Comparison of ENCODE assay signal across 8 cellular contexts in the genomic region with DNA sequence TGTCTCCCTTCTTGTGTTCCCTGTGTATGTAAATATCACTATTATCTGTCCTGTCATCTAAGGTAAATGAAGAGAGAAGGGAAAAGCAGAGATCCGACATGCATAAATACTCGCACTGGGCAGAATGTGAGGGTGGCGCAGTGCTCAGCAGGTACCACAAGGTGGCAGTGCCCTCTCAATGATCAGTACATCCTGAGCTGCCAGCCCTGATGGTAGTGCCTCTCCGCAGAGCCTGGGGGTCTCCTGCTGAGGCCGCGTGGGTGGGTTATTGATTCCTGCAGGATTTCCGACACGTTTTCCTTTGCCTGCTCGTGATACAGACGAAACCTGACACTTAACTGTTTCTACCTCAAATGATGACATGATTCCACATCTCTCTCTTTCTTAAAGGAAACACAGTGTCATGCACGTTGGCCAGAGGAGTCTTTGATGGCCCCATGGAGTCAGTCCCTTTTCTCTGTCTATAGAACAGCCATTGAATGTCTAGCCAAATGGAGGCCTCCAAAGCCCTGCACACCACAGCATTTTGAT. TPM values are rescaled to one million over a fixed set of nuclear protein-coding genes. Genes with fewer than 3 reads are reported as not detected.
DNase-seq lines count a peak whose midpoint lies in the region; TF ChIP-seq lines count a peak whose summit lies in the region.

No MANE protein-coding gene starts in this region.

- no peak overlapping the region for H3K23ac ChIP-seq in trophoblast cell (ENCODE audit: low read length)

- H3K4me3 ChIP-seq in trophoblast cell (ENCODE audit: low read depth, low read length), result no peak overlapping the region

- H3K27ac ChIP-seq in trophoblast cell (ENCODE audit: low read depth, low read length), result no peak overlapping the region

- no peak overlapping the region for H2BK120ac ChIP-seq in trophoblast cell (ENCODE audit: insufficient read depth, low read length, poor library complexity)

- no peak overlapping the region for H4K91ac ChIP-seq in trophoblast cell (ENCODE audit: low read depth, low read length)

- no peak overlapping the region for H2AFZ ChIP-seq in trophoblast cell (ENCODE audit: insufficient read depth, low read length, poor library complexity)

- no peak overlapping the region for H4K12ac ChIP-seq in trophoblast cell (ENCODE audit: low read depth, low read length)

- H2AK5ac ChIP-seq in trophoblast cell (ENCODE audit: low read length), result no peak overlapping the region

- CTCF ChIA-PET in GM10248 (lab: Yijun Ruan, JAX), result interaction anchor here (0.6 to 12.8 kb wide), 34 partner anchors 8 to 452 kb away, joined by 3 to 326 read pairs (median 4); a partner anchor contains a TSS

- no peak overlapping the region for H3K18ac ChIP-seq in trophoblast cell (ENCODE audit: low read length)

- no peaks in the 10 kb centered on the region for H3K79me1 ChIP-seq in trophoblast cell (ENCODE audit: low read length)

- H3K4me3 Mint-ChIP-seq in type B pancreatic cell, result no peak overlapping the region

- no peak overlapping the region for H3K14ac ChIP-seq in trophoblast cell (ENCODE audit: low read length)

- no peaks in the 10 kb centered on the region for H3K9me3 ChIP-seq in trophoblast cell (ENCODE audit: insufficient read depth, low read depth, low read length)

- TF ChIP-seq CTCF in GM10248 (IDR thresholded peaks at IDR 0.05; ENCODE audit: control extremely low read depth, extremely low read depth, low read depth, missing control alignments) (peak; percentile 98), type B pancreatic cell (conservative IDR thresholded peaks at IDR 0.05) (peak; percentile 95)

- H3K9me3 Mint-ChIP-seq in type B pancreatic cell, result no peaks in the 10 kb centered on the region

- peaks cover 47% of the 10 kb centered on the region for H3K27me3 Mint-ChIP-seq in type B pancreatic cell

- no peak overlapping the region for H4K8ac ChIP-seq in trophoblast cell (ENCODE audit: low read depth, low read length)

- no peaks in the 10 kb centered on the region for H3K36me3 ChIP-seq in trophoblast cell (ENCODE audit: control insufficient read depth in 1 of 2, insufficient read depth in 2 of 2, low read length in 2 of 2)

- peaks cover 4% of the 10 kb centered on the region for H3K4me1 Mint-ChIP-seq in type B pancreatic cell (ENCODE audit: unreplicated experiment)

- POLR2A ChIA-PET in GM10248 (lab: Yijun Ruan, JAX), result interaction anchor here (0.6 kb wide), 1 partner anchor 1267 kb away, joined by 3 read pairs; no protein-coding TSS in a partner anchor

- no peak overlapping the region for H3K4me2 ChIP-seq in trophoblast cell (ENCODE audit: low read length)

- no peak overlapping the region for H2BK12ac ChIP-seq in trophoblast cell (ENCODE audit: low read length)

- no peaks in the 10 kb centered on the region for H3K36me3 Mint-ChIP-seq in type B pancreatic cell

- no peak overlapping the region for H3K4ac ChIP-seq in trophoblast cell (ENCODE audit: low read depth, low read length)

- H3K27me3 ChIP-seq in trophoblast cell (ENCODE audit: insufficient read depth, low read length), result no peaks in the 10 kb centered on the region

- no peaks in the 10 kb centered on the region for H3K79me2 ChIP-seq in trophoblast cell (ENCODE audit: control insufficient read depth, insufficient read depth, low read length, poor library complexity)

- WGBS in trophoblast cell (ENCODE audit: extremely low coverage, insufficient coverage, insufficient read length), result no CpG with 5 or more reads among the region's 11 CpGs

- no peak overlapping the region for H3K27ac Mint-ChIP-seq in type B pancreatic cell

- H3K9ac ChIP-seq in trophoblast cell (ENCODE audit: low read length), result no peak overlapping the region

- no peaks in the 10 kb centered on the region for H3K4me1 ChIP-seq in trophoblast cell (ENCODE audit: control insufficient read depth in 1 of 2, insufficient read depth in 2 of 2, low read length in 2 of 2)

- DNase-seq in GM10248 (ENCODE audit: extremely low spot score) (peak; percentile 74), GOT3 (lab: John Stamatoyannopoulos, UW) (peak; percentile 17), Kasumi-1 (lab: John Stamatoyannopoulos, UW) (peak; percentile 82 to 89), SHP77 (lab: John Stamatoyannopoulos, UW) (peak; percentile 35 to 36), glomerular visceral epithelial cell (ENCODE audit: extremely low spot score) (peak; percentile 63), trophoblast cell (peak; percentile 48 to 73), type B pancreatic cell (ENCODE audit: extremely low spot score, unreplicated experiment) (no peak)
- DNase-seq in activated gamma-delta T cell treated with anti-CD3 and anti-CD28 coated beads, Interleukin-2, amount 50 U/mL, for 16 hours (ENCODE audit: low read depth), result peak; percentile 57

- no peak overlapping the region for H2BK5ac ChIP-seq in trophoblast cell (ENCODE audit: low read depth, low read length, poor library complexity)

RNA-seq across cellular contexts. Expression of a gene that starts 19.8 kb away (rescaled TPM):
- polyA plus RNA-seq in trophoblast cell (2013), result not detected in 2 replicates
- total RNA-seq in type B pancreatic cell (ENCODE audit: low replicate concordance), result not detected in 2 replicates

RNA-seq across cellular contexts. Expression of a gene that starts 23.3 kb away (rescaled TPM):
- not detected in 2 replicates for polyA plus RNA-seq in trophoblast cell (2013)
- total RNA-seq in type B pancreatic cell (ENCODE audit: low replicate concordance), result not detected in 2 replicates

RNA-seq across cellular contexts. Expression of a gene that starts 39.3 kb away (rescaled TPM):
- polyA plus RNA-seq in trophoblast cell (2013), result not detected in 2 replicates
- not detected in 2 replicates for total RNA-seq in type B pancreatic cell (ENCODE audit: low replicate concordance)
